ENCODE assay signal across 17 cellular contexts in the genomic region with DNA sequence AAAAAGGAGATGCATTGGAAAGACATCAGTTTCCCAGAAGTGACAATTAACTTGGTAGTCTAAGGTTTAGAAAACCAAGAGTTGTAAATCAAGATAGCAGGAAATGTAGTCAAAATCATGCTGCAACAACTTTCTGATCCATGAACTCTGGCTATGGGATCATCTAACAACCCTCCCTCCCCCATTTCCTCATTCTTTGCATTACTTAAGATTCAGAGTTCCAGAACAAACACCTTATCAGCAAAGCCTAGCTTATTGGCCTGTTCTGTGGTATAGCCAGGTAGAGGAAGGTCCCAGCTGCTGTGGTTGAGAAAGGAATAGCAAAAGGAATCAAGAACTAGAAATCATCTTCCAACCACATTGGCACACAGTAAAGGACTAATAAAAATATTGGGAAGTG.
DNase-seq lines count a peak whose midpoint lies in the region; ATAC-seq, FAIRE-seq and TF ChIP-seq lines count a peak whose summit lies in the region.
"Had no signal": no experiment of that assay in that cellular context is flagged by ENCODE, and none has a peak within 500 bp of the region (broad histone marks: within the 10 kb centered on the region; RNA-seq: fewer than 3 reads in every experiment).

No MANE protein-coding gene starts in this region.

- ATAC-seq in Right ventricle myocardium superior (ENCODE audit: poor library complexity) (no peak), GM21529 (IDR thresholded peaks at IDR 0.05; ENCODE audit: unreplicated experiment) (no peak)
- ATAC-seq: activated T-cell treated with anti-CD3 and anti-CD28 coated beads, Interleukin-2, amount 50 U/mL, for 4 hours; gastroesophageal sphincter; right lobe of liver; stimulated activated effector memory CD8-positive, alpha-beta T cell treated with anti-CD3 and anti-CD28 coated beads, Interleukin-12 subunit alpha, Interleukin-12 subunit beta, amount 100 ng/mL, for 72 hours had no signal

- FAIRE-seq in small intestine (lab: Jason Lieb, UNC): no peak

- intact Hi-C loops in Right ventricle myocardium superior (cut with DNase I) (no loop called here), cardiac septum (cut with DNase I) (no loop called here)

- DNase-seq in H7: peak; percentile 4
- peak; percentile 31 for DNase-seq in astrocyte of the spinal cord (ENCODE audit: low read depth, low spot score)
- DNase-seq in iPS-NIHi7 (ENCODE audit: extremely low spot score): peak; percentile 26
- DNase-seq in small intestine: peak; percentile 55
- no peak for DNase-seq in Right ventricle myocardium superior
- DNase-seq in cardiac septum (ENCODE audit: low spot score): no peak
- no peak for DNase-seq in middle frontal gyrus (ENCODE audit: extremely low spot score, low spot score)
- DNase-seq: activated CD4-positive, alpha-beta T cell treated with anti-CD3 and anti-CD28 coated beads for 48 hours; activated T-cell treated with anti-CD3 and anti-CD28 coated beads, Interleukin-2, amount 50 U/mL, for 4 hours; KG1; NCI-H1417; NCI-H510A; right lobe of liver; stimulated activated CD4-positive, alpha-beta T cell treated with anti-CD3 and anti-CD28 coated beads, Interleukin-4, amount 100 ng/mL, for 24 hours had no signal

- no peaks in the 10 kb centered on the region for H3K9me3 ChIP-seq in small intestine (ENCODE audit: control insufficient read depth, low read depth)
- H3K9me3 ChIP-seq: gastroesophageal sphincter, right lobe of liver had no signal

- H3K4me3 ChIP-seq in H7 (ENCODE audit: insufficient read depth, low read depth, low read length): no peak overlapping the region
- no peak overlapping the region for H3K4me3 ChIP-seq in astrocyte of the spinal cord (ENCODE audit: low read depth, low read length)
- no peak overlapping the region for H3K4me3 ChIP-seq in small intestine (ENCODE audit: low read depth in 1 of 2, low read length in 2 of 2)
- H3K4me3 ChIP-seq: gastroesophageal sphincter, right lobe of liver had no signal

- in situ Hi-C loops in astrocyte of the spinal cord (cut with HindIII; ENCODE audit: low sequenced_read_pairs): no loop called here

- no peak for TF ChIP-seq CTCF in astrocyte of the spinal cord (IDR thresholded peaks at IDR 0.05; ENCODE audit: low read depth, low read length)

- H3K27me3 ChIP-seq in H7 (ENCODE audit: control insufficient read depth, insufficient read depth, low read length) (no peaks in the 10 kb centered on the region), small intestine (ENCODE audit: control insufficient read depth in 2 of 2, insufficient read depth in 2 of 2, low read length in 2 of 2) (no peaks in the 10 kb centered on the region)
- H3K27me3 ChIP-seq: gastroesophageal sphincter, right lobe of liver had no signal

- H3K27ac ChIP-seq in small intestine (ENCODE audit: low read depth in 1 of 2, low read length in 1 of 2): no peak overlapping the region
- H3K27ac ChIP-seq: gastroesophageal sphincter, right lobe of liver had no signal

- H3K36me3 ChIP-seq in H7 (replicated peaks; ENCODE audit: control insufficient read depth, insufficient read depth, low read length): no peaks in the 10 kb centered on the region
- H3K36me3 ChIP-seq in small intestine (ENCODE audit: control insufficient read depth in 2 of 2, insufficient read depth in 2 of 2, low read length in 2 of 2): no peaks in the 10 kb centered on the region
- H3K36me3 ChIP-seq: gastroesophageal sphincter, right lobe of liver had no signal

- no peaks in the 10 kb centered on the region for H3K4me1 ChIP-seq in small intestine (ENCODE audit: control insufficient read depth in 2 of 2, insufficient read depth in 1 of 2, low read depth in 1 of 2, low read length in 1 of 2)
- H3K4me1 ChIP-seq: gastroesophageal sphincter, right lobe of liver had no signal

Comparison
In these comparisons a context has a peak if more than half of its experiments do, and no peak if none do; other contexts are left out.
1. DNase-seq: peak in H7 (single experiment), astrocyte of the spinal cord (single experiment), iPS-NIHi7 (single experiment) and small intestine (single experiment); none in Right ventricle myocardium superior (single experiment), cardiac septum (single experiment) and middle frontal gyrus (single experiment).